Comparison of ENCODE assay signal across 1 cellular context in the genomic region with DNA sequence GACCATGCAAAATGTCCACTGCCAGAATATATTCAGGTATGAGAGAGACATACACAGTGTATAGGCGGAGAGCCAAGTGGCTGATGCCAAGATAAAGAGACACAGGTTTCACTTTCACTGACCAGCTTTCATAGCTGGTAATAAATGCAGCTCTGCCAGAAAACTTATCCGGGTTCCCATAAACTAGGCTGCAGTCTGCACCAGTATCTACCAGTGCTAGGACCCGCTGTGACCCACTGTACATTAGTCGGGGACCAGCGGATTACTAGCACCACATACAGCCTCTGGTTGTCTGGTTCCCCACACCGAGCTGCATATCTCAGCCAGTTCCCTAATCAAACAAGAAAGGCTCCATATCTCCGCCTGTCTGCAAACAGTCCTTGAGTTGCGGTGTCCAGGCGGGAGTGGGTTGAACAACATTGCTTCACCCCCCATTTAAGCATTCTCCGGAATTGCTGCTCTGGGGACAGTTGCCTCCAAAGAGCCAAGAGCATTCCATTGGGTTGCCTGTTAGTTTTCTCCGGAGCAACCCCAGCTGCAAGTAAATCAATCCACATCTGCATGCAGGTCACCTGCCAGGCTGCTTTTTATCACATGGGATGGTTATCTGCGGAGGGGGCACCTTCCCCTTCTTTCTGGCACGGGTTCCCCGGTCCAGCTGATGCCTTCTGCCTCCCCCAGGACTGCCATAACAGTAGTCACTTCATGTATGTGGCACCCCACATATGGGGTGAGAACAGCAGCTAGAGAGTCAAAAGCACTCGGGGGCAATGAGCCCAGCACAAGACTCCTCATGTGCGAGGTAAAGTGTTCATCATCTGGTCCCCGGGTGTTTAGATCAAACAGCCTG.
TF ChIP-seq lines count a peak whose summit lies in the region.

No MANE protein-coding gene starts in this region.

TF ChIP-seq in HepG2, 621 proteins besides CTCF, POLR2A, EP300 and RAD21 (continued from another document and continues in another):
- TF ChIP-seq RFXANK (CRISPR knock-in tag; IDR thresholded peaks at IDR 0.05), result no peak
- TF ChIP-seq, protein P1, sequence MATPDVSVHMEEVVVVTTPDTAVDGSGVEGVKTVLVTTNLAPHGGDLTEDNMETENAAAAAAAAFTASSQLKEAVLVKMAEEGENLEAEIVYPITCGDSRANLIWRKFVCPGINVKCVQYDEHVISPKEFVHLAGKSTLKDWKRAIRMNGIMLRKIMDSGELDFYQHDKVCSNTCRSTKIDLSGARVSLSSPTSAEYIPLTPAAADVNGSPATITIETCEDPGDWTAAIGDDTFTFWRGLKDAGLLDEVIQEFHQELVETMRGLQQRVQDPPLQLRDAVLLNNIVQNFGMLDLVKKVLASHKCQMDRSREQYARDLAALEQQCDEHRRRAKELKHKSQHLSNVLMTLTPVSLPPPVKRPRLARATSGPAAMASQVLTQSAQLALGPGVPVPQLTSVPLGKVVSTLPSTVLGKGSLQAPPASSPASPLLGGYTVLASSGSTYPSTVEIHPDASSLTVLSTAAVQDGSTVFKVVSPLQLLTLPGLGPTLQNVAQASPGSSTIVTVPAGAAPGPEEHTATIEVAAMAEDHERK (CRISPR knock-in tag; IDR thresholded peaks at IDR 0.05; ENCODE audit: low read depth), result no peak
- no peak for TF ChIP-seq ZNF33A (CRISPR knock-in tag; IDR thresholded peaks at IDR 0.05; ENCODE audit: borderline replicate concordance)
- TF ChIP-seq FOSL2 (CRISPR knock-in tag; IDR thresholded peaks at IDR 0.05), result peak; percentile 80
- TF ChIP-seq, protein P2, sequence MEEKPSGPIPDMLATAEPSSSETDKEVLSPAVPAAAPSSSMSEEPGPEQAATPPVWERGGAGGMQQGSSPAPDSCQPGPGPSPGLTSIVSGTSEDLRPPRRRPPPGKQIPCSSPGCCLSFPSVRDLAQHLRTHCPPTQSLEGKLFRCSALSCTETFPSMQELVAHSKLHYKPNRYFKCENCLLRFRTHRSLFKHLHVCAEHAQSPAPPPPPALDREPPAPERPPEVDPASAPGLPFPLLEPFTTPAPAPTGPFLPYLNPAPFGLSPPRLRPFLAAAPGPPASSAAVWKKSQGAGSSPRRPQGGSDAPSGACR (CRISPR knock-in tag; IDR thresholded peaks at IDR 0.05), result peak; percentile 50; the same call in 1 of the 2 replicates
- TF ChIP-seq PHF5A (CRISPR knock-in tag; IDR thresholded peaks at IDR 0.05; ENCODE audit: low read depth, unreplicated experiment), result no peak
- TF ChIP-seq, protein P3, sequence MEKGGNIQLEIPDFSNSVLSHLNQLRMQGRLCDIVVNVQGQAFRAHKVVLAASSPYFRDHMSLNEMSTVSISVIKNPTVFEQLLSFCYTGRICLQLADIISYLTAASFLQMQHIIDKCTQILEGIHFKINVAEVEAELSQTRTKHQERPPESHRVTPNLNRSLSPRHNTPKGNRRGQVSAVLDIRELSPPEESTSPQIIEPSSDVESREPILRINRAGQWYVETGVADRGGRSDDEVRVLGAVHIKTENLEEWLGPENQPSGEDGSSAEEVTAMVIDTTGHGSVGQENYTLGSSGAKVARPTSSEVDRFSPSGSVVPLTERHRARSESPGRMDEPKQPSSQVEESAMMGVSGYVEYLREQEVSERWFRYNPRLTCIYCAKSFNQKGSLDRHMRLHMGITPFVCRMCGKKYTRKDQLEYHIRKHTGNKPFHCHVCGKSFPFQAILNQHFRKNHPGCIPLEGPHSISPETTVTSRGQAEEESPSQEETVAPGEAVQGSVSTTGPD (CRISPR knock-in tag; IDR thresholded peaks at IDR 0.05), result peak; percentile 70; the same call in 1 of the 2 replicates
- TF ChIP-seq AKAP8 (CRISPR knock-in tag; IDR thresholded peaks at IDR 0.05), result no peak
- TF ChIP-seq TRIM24 (CRISPR knock-in tag; IDR thresholded peaks at IDR 0.05), result no peak
- TF ChIP-seq, protein P4, sequence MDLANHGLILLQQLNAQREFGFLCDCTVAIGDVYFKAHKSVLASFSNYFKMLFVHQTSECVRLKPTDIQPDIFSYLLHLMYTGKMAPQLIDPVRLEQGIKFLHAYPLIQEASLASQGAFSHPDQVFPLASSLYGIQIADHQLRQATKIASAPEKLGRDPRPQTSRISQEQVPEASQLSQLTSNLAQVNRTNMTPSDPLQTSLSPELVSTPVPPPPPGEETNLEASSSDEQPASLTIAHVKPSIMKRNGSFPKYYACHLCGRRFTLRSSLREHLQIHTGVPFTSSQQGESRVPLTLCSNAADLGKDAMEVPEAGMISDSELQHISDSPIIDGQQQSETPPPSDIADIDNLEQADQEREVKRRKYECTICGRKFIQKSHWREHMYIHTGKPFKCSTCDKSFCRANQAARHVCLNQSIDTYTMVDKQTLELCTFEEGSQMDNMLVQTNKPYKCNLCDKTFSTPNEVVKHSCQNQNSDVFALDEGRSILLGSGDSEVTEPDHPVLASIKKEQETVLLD (CRISPR knock-in tag; IDR thresholded peaks at IDR 0.05; ENCODE audit: low read depth), result no peak; the same call in 1 of the 2 replicates
- no peak for TF ChIP-seq SRSF9 (IDR thresholded peaks at IDR 0.05; ENCODE audit: borderline replicate concordance, insufficient read depth, low read depth, low read length, poor library complexity, severe bottlenecking)
- no peak for TF ChIP-seq MTF1 (CRISPR knock-in tag; IDR thresholded peaks at IDR 0.05)
- no peak for TF ChIP-seq ZNF550 (CRISPR knock-in tag; IDR thresholded peaks at IDR 0.05; ENCODE audit: borderline replicate concordance)
- no peak for TF ChIP-seq ZNF432 (CRISPR knock-in tag; IDR thresholded peaks at IDR 0.05; ENCODE audit: borderline replicate concordance)
- no peak for TF ChIP-seq ZNF460 (CRISPR knock-in tag; IDR thresholded peaks at IDR 0.05; ENCODE audit: borderline replicate concordance)
- no peak for TF ChIP-seq MAFK (conservative IDR thresholded peaks at IDR 0.05 in 1 of 2, IDR thresholded peaks at IDR 0.05 in 1 of 2; ENCODE audit: low read length in 2 of 2)
- TF ChIP-seq, protein P5, sequence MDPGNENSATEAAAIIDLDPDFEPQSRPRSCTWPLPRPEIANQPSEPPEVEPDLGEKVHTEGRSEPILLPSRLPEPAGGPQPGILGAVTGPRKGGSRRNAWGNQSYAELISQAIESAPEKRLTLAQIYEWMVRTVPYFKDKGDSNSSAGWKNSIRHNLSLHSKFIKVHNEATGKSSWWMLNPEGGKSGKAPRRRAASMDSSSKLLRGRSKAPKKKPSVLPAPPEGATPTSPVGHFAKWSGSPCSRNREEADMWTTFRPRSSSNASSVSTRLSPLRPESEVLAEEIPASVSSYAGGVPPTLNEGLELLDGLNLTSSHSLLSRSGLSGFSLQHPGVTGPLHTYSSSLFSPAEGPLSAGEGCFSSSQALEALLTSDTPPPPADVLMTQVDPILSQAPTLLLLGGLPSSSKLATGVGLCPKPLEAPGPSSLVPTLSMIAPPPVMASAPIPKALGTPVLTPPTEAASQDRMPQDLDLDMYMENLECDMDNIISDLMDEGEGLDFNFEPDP (CRISPR knock-in tag; conservative IDR thresholded peaks at IDR 0.05), result peak; percentile 90
- no peak for TF ChIP-seq RORA (CRISPR knock-in tag; IDR thresholded peaks at IDR 0.05)
- no peak for TF ChIP-seq PTBP1 (IDR thresholded peaks at IDR 0.05; ENCODE audit: low read depth, low read length, poor library complexity, severe bottlenecking)
- TF ChIP-seq, protein P6, sequence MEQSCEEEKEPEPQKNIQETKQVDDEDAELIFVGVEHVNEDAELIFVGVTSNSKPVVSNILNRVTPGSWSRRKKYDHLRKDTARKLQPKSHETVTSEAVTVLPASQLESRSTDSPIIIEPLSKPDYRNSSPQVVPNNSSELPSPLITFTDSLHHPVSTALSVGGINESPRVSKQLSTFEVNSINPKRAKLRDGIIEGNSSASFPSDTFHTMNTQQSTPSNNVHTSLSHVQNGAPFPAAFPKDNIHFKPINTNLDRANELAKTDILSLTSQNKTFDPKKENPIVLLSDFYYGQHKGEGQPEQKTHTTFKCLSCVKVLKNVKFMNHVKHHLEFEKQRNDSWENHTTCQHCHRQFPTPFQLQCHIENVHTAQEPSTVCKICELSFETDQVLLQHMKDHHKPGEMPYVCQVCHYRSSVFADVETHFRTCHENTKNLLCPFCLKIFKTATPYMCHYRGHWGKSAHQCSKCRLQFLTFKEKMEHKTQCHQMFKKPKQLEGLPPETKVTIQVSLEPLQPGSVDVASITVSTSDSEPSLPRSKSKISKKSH (CRISPR knock-in tag; IDR thresholded peaks at IDR 0.05; ENCODE audit: borderline replicate concordance), result no peak
- no peak for TF ChIP-seq NFATC3 (CRISPR knock-in tag; IDR thresholded peaks at IDR 0.05)
- 0 out of 2 replicates have a peak, but pooled peaks have one; percentile 42 for TF ChIP-seq ZNF232 (CRISPR knock-in tag; IDR thresholded peaks at IDR 0.05; ENCODE audit: borderline replicate concordance)
- TF ChIP-seq TMF1 (CRISPR knock-in tag; IDR thresholded peaks at IDR 0.05; ENCODE audit: low read depth), result 0 out of 2 replicates have a peak, but pooled peaks have one; percentile 54
- TF ChIP-seq, protein P7, sequence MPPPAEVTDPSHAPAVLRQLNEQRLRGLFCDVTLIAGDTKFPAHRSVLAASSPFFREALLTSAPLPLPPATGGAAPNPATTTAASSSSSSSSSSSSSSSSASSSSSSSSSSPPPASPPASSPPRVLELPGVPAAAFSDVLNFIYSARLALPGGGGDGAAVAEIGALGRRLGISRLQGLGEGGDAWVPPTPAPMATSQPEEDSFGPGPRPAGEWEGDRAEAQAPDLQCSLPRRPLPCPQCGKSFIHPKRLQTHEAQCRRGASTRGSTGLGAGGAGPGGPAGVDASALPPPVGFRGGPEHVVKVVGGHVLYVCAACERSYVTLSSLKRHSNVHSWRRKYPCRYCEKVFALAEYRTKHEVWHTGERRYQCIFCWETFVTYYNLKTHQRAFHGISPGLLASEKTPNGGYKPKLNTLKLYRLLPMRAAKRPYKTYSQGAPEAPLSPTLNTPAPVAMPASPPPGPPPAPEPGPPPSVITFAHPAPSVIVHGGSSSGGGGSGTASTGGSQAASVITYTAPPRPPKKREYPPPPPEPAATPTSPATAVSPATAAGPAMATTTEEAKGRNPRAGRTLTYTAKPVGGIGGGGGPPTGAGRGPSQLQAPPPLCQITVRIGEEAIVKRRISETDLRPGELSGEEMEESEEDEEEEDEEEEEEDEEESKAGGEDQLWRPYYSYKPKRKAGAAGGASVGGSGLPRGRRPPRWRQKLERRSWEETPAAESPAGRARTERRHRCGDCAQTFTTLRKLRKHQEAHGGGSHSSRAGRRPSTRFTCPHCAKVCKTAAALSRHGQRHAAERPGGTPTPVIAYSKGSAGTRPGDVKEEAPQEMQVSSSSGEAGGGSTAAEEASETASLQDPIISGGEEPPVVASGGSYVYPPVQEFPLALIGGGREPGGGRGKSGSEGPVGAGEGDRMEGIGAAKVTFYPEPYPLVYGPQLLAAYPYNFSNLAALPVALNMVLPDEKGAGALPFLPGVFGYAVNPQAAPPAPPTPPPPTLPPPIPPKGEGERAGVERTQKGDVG (CRISPR knock-in tag; IDR thresholded peaks at IDR 0.05; ENCODE audit: borderline replicate concordance), result 0 out of 2 replicates have a peak, but pooled peaks have one; percentile 15
- no peak for TF ChIP-seq ZNF607 (CRISPR knock-in tag; IDR thresholded peaks at IDR 0.05; ENCODE audit: borderline replicate concordance)
- TF ChIP-seq TBP (CRISPR knock-in tag; IDR thresholded peaks at IDR 0.05), result no peak
- TF ChIP-seq, protein P8, sequence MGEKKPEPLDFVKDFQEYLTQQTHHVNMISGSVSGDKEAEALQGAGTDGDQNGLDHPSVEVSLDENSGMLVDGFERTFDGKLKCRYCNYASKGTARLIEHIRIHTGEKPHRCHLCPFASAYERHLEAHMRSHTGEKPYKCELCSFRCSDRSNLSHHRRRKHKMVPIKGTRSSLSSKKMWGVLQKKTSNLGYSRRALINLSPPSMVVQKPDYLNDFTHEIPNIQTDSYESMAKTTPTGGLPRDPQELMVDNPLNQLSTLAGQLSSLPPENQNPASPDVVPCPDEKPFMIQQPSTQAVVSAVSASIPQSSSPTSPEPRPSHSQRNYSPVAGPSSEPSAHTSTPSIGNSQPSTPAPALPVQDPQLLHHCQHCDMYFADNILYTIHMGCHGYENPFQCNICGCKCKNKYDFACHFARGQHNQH (CRISPR knock-in tag; IDR thresholded peaks at IDR 0.05), result peak; percentile 94
- TF ChIP-seq ZNF577 (CRISPR knock-in tag; IDR thresholded peaks at IDR 0.05; ENCODE audit: borderline replicate concordance, low read depth), result no peak
- no peak for TF ChIP-seq NBN (conservative IDR thresholded peaks at IDR 0.05)
- TF ChIP-seq, protein P9, sequence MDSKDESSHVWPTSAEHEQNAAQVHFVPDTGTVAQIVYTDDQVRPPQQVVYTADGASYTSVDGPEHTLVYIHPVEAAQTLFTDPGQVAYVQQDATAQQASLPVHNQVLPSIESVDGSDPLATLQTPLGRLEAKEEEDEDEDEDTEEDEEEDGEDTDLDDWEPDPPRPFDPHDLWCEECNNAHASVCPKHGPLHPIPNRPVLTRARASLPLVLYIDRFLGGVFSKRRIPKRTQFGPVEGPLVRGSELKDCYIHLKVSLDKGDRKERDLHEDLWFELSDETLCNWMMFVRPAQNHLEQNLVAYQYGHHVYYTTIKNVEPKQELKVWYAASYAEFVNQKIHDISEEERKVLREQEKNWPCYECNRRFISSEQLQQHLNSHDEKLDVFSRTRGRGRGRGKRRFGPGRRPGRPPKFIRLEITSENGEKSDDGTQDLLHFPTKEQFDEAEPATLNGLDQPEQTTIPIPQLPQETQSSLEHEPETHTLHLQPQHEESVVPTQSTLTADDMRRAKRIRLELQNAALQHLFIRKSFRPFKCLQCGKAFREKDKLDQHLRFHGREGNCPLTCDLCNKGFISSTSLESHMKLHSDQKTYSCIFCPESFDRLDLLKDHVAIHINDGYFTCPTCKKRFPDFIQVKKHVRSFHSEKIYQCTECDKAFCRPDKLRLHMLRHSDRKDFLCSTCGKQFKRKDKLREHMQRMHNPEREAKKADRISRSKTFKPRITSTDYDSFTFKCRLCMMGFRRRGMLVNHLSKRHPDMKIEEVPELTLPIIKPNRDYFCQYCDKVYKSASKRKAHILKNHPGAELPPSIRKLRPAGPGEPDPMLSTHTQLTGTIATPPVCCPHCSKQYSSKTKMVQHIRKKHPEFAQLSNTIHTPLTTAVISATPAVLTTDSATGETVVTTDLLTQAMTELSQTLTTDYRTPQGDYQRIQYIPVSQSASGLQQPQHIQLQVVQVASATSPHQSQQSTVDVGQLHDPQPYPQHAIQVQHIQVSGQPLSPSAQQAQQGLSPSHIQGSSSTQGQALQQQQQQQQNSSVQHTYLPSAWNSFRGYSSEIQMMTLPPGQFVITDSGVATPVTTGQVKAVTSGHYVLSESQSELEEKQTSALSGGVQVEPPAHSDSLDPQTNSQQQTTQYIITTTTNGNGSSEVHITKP (CRISPR knock-in tag; IDR thresholded peaks at IDR 0.05; ENCODE audit: low read depth), result 0 out of 2 replicates have a peak, but pooled peaks have one; percentile 66
- TF ChIP-seq RFXAP (CRISPR knock-in tag; IDR thresholded peaks at IDR 0.05; ENCODE audit: borderline replicate concordance), result peak; percentile 31; the same call in 1 of the 2 replicates
- no peak for TF ChIP-seq ZNF496 (CRISPR knock-in tag; IDR thresholded peaks at IDR 0.05; ENCODE audit: insufficient replicate concordance)
- TF ChIP-seq, protein P10, sequence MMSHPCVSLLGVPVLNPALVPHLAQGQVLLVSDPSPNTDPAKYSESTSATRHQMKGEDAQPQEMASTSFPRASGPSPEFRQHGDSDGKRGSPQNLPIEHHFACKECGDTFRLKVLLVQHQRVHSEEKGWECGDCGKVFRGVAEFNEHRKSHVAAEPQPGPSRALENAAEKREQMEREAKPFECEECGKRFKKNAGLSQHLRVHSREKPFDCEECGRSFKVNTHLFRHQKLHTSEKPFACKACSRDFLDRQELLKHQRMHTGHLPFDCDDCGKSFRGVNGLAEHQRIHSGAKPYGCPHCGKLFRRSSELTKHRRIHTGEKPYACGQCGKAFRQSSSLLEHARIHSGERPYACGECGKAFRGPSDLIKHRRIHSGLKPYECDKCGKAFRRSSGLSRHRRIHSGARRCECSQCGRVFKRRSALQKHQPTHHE (CRISPR knock-in tag; IDR thresholded peaks at IDR 0.05; ENCODE audit: borderline replicate concordance), result no peak
- no peak for TF ChIP-seq NFYC (CRISPR knock-in tag; IDR thresholded peaks at IDR 0.05)
- no peak for TF ChIP-seq RFX3 (CRISPR knock-in tag; IDR thresholded peaks at IDR 0.05)
- no peak for TF ChIP-seq ZNF749 (CRISPR knock-in tag; IDR thresholded peaks at IDR 0.05; ENCODE audit: borderline replicate concordance)
- 0 out of 2 replicates have a peak, but pooled peaks have one; percentile 21 for TF ChIP-seq ZMYM3 (CRISPR knock-in tag; IDR thresholded peaks at IDR 0.05)
- TF ChIP-seq MXD4 (CRISPR knock-in tag; IDR thresholded peaks at IDR 0.05), result no peak
- TF ChIP-seq RARG (CRISPR knock-in tag; IDR thresholded peaks at IDR 0.05; ENCODE audit: low read depth), result no peak
